12 cellular contexts compared by ENCODE assay signal in the genomic region with DNA sequence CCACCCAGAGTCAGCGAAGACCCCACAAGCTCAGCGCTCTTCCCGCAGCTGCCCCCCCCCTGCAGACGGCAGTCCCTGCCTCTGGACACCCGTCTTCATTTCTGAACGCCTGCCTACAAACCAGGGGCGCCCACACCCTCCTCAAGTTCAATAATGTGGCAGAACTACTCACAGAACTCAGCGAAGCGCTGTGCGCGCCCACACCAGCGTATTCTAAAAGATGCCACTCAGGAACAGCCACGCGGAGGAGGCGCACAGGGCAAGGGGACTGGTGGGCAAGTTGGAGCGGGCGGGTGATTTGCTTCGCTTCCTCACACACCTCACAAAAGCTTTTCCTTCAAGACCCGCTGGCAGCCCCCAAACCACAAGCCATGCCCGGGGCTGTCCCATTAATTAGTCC. TPM values are rescaled to one million over a fixed set of nuclear protein-coding genes. Genes with fewer than 3 reads are reported as not detected.
A peak's percentile ranks its signal among the peaks of the same experiment; 100 is the strongest.
DNase-seq lines count a peak whose midpoint lies in the region; ATAC-seq, FAIRE-seq and TF ChIP-seq lines count a peak whose summit lies in the region.
"Not testable (repeated sequence)": the region's sequence is repeated elsewhere in the genome, so short reads cannot be mapped to it uniquely, and the experiment has no call there.
"Had no signal": no experiment of that assay in that cellular context is flagged by ENCODE, and none has a peak within 500 bp of the region (broad histone marks: within the 10 kb centered on the region; RNA-seq: fewer than 3 reads in every experiment).

No MANE protein-coding gene starts in this region.

- H4K8ac ChIP-seq in H1 (ENCODE audit: extremely low read depth, insufficient read depth, low read length): peak overlapping the region; percentile 98; the same call in 1 of the 2 replicates

- not testable (repeated sequence) for H3K27ac Mint-ChIP-seq in neural crest cell (ENCODE audit: unreplicated experiment)

- peak overlapping the region; percentile 98; the same call in 1 of the 2 replicates for H2BK5ac ChIP-seq in H1 (ENCODE audit: low read depth, low read length)

- not testable (repeated sequence) for TF ChIP-seq RAD21 in H1 (IDR thresholded peaks at IDR 0.05 in 1 of 2, conservative IDR thresholded peaks at IDR 0.05 in 1 of 2; ENCODE audit: low read depth in 2 of 2, low read length in 2 of 2)

- H3K79me1 ChIP-seq in H1 (ENCODE audit: low read depth, low read length): not testable (repeated sequence)

- 4% methylated on average over 20 of the region's 20 CpGs; no CpG with 5 or more reads in 1 of the 2 experiments for WGBS in H1 (ENCODE audit: extremely low coverage in 1 of 2, insufficient coverage in 1 of 2, insufficient read length in 1 of 2, insufficient replicate concordance in 2 of 2, low coverage in 1 of 2, low lambda C conversion rate in 2 of 2, missing lambda C conversion rate in 1 of 2), 2 experiments
- WGBS in gastroesophageal sphincter (ENCODE audit: low coverage in 1 of 2), 2 donors: 0% methylated on average over 6 to 7 of the region's 20 CpGs

- H3K27ac ChIP-seq in ACC112 (ENCODE audit: low read depth, low read length): peak overlapping the region; percentile 21
- H3K27ac ChIP-seq in HUES48 (ENCODE audit: low read depth, low read length): not testable (repeated sequence)
- peak overlapping the region; percentile 91; the same call in 1 of the 2 replicates for H3K27ac ChIP-seq in H1 (ENCODE audit: low read depth, low read length)
- peak overlapping the region in 1 of 4 donors; percentile 64 for H3K27ac ChIP-seq in gastroesophageal sphincter

- TF ChIP-seq EP300 in H1 (IDR thresholded peaks at IDR 0.05; ENCODE audit: borderline replicate concordance in 1 of 2, low read depth in 2 of 2, low read length in 2 of 2); gastroesophageal sphincter (IDR thresholded peaks at IDR 0.05): not testable (repeated sequence)

- peak overlapping the region; percentile 83; the same call in 1 of the 2 replicates for H3K18ac ChIP-seq in H1 (ENCODE audit: extremely low read depth, low read length)

- POLR2A ChIA-PET in H1 (lab: Charles Lee; ENCODE audit: partially characterized antibody): interaction anchor here (0.7 to 3.4 kb wide), 21 partner anchors 8 to 194 kb away, joined by 3 to 26 read pairs (median 5); a partner anchor contains a TSS

- H2BK12ac ChIP-seq in H1 (ENCODE audit: low read depth, low read length): not testable (repeated sequence)

- ATAC-seq in gastroesophageal sphincter: not testable (repeated sequence)

- not testable (repeated sequence) for H3K14ac ChIP-seq in H1 (ENCODE audit: insufficient read length)

- H3K4me3 ChIP-seq in ACC112 (ENCODE audit: low read depth, low read length): peak overlapping the region; percentile 81
- peak overlapping the region; percentile 84 for H3K4me3 ChIP-seq in HUES48 (ENCODE audit: low read depth, low read length)
- peak overlapping the region; percentile 49 for H3K4me3 ChIP-seq in astrocyte of the cerebellum (ENCODE audit: low read depth, low read length)
- H3K4me3 ChIP-seq in H1 (ENCODE audit: extremely low read depth in 1 of 4, insufficient read depth in 2 of 4, low read depth in 3 of 4, low read length in 4 of 4): peak overlapping the region; percentile 87 to 99 (median 97)
- H3K4me3 ChIP-seq in gastroesophageal sphincter: peak overlapping the region; percentile 23 to 60
- peak overlapping the region; percentile 44 for H3K4me3 ChIP-seq in skeletal muscle cell (ENCODE audit: low read depth, low read length)

- H3K4me1 Mint-ChIP-seq in neural crest cell: not testable (repeated sequence)

- H4K91ac ChIP-seq in H1 (replicated peaks; ENCODE audit: insufficient read length, low read length): not testable (repeated sequence)

- peaks cover 32% of the 10 kb centered on the region for H3K36me3 Mint-ChIP-seq in neural crest cell (ENCODE audit: low read depth)

- H3K9me3 ChIP-seq in HUES48 (ENCODE audit: control insufficient read depth, insufficient read depth, low read length); H1 (ENCODE audit: insufficient read depth in 2 of 2, low read depth in 1 of 2, low read length in 1 of 2); gastroesophageal sphincter: not testable (repeated sequence)

- in situ Hi-C loops in astrocyte of the cerebellum (cut with HindIII; ENCODE audit: low sequenced_read_pairs): not testable (repeated sequence)

- peak overlapping the region; percentile 69 for H3K56ac ChIP-seq in H1 (replicated peaks; ENCODE audit: insufficient read length, low read depth, low read length)

- not testable (repeated sequence) for FAIRE-seq in H1 (lab: Jason Lieb, UNC)

- peak overlapping the region; percentile 80 to 96 for H3K4me2 ChIP-seq in H1 (ENCODE audit: insufficient read depth in 1 of 2, low read depth in 2 of 2, low read length in 2 of 2)

- not testable (repeated sequence) for H3K27me3 ChIP-seq in ACC112 (ENCODE audit: insufficient read depth, low read length); HUES48 (ENCODE audit: control insufficient read depth, insufficient read depth, low read length); H1 (replicated peaks in 1 of 4; ENCODE audit: control insufficient read depth in 3 of 4, extremely low read depth in 1 of 4, insufficient read depth in 3 of 4, low read length in 3 of 4)
- peaks cover 12% of the 10 kb centered on the region for H3K27me3 ChIP-seq in gastroesophageal sphincter

- H2BK120ac ChIP-seq in H1 (replicated peaks; ENCODE audit: low read depth, low read length): not testable (repeated sequence)

- not testable (repeated sequence) for H4K20me1 ChIP-seq in H1 (replicated peaks in 1 of 2; ENCODE audit: control insufficient read depth in 1 of 2, insufficient read depth in 2 of 2, low read length in 2 of 2)

- H3K23me2 ChIP-seq in H1 (ENCODE audit: low read depth, low read length): peaks cover 10% of the 10 kb centered on the region; the same call in 1 of the 2 replicates

- peaks cover 21% of the 10 kb centered on the region for H3K79me2 ChIP-seq in ACC112 (ENCODE audit: control insufficient read depth, insufficient read depth, low read length, unreplicated experiment)
- H3K79me2 ChIP-seq in H1 (ENCODE audit: control insufficient read depth in 1 of 2, insufficient read depth in 2 of 2, low read length in 2 of 2): peaks cover 24 to 54% of the 10 kb centered on the region in 2 experiments

- H3K9ac ChIP-seq in HUES48 (ENCODE audit: low read depth, low read length) (peak overlapping the region; percentile 93), H1 (replicated peaks in 1 of 4; ENCODE audit: extremely low read depth in 1 of 4, low read depth in 3 of 4, low read length in 3 of 4) (peak overlapping the region; percentile 88 to 99 (median 95))

- CTCF ChIA-PET in H1 (lab: Charles Lee; ENCODE audit: partially characterized antibody): interaction anchor here (0.8 to 2.8 kb wide), 6 partner anchors 9 to 234 kb away, joined by 3 to 9 read pairs (median 3); no protein-coding TSS in a partner anchor

- peak overlapping the region; percentile 45 for H2AFZ ChIP-seq in ACC112 (ENCODE audit: low read length, unreplicated experiment)
- H2AFZ ChIP-seq in H1 (ENCODE audit: low read length): not testable (repeated sequence)

- peaks cover 15% of the 10 kb centered on the region for H3K9me3 Mint-ChIP-seq in neural crest cell

- not testable (repeated sequence) for TF ChIP-seq POLR2A in H1 (IDR thresholded peaks at IDR 0.05; ENCODE audit: control extremely low read depth in 1 of 2, low read depth in 2 of 2, low read length in 2 of 2); gastroesophageal sphincter (IDR thresholded peaks at IDR 0.05)

- not testable (repeated sequence) for H3K23ac ChIP-seq in H1 (ENCODE audit: insufficient read length)

- H3K36me3 ChIP-seq in ACC112 (ENCODE audit: insufficient read depth, low read length); HUES48 (ENCODE audit: control insufficient read depth, insufficient read depth, low read length); H1 (ENCODE audit: control insufficient read depth in 2 of 4, insufficient read depth in 4 of 4, low read length in 3 of 4); gastroesophageal sphincter: not testable (repeated sequence)

- not testable (repeated sequence) for H2BK15ac ChIP-seq in H1 (ENCODE audit: low read length)

- not testable (repeated sequence) for DNase-seq in astrocyte of the cerebellum (ENCODE audit: low read depth); H1 (ENCODE audit: low read depth in 1 of 2, low spot score in 2 of 2); neural crest cell (ENCODE audit: low read depth, low spot score); skeletal muscle cell (ENCODE audit: low read depth)
- peak; percentile 7 for DNase-seq in iris pigment epithelial cell (ENCODE audit: low read depth)

- H3K27me3 Mint-ChIP-seq in neural crest cell (ENCODE audit: low read depth): not testable (repeated sequence)

- not testable (repeated sequence) for H2AK5ac ChIP-seq in H1 (ENCODE audit: low read depth, low read length)

- H3K4me3 Mint-ChIP-seq in neural crest cell: peak overlapping the region; percentile 93

- not testable (repeated sequence) for H3K4ac ChIP-seq in H1 (replicated peaks; ENCODE audit: insufficient read length, low read depth, low read length)

- H4K5ac ChIP-seq in H1 (ENCODE audit: insufficient read length, low read depth, low read length): not testable (repeated sequence)

- TF ChIP-seq CTCF in astrocyte of the cerebellum (IDR thresholded peaks at IDR 0.05; ENCODE audit: low read depth, low read length, missing control alignments); H1 (IDR thresholded peaks at IDR 0.05; ENCODE audit: control extremely low read depth in 1 of 3, insufficient read depth in 1 of 3, low read depth in 1 of 3, low read length in 3 of 3); gastroesophageal sphincter (IDR thresholded peaks at IDR 0.05); neural crest cell (conservative IDR thresholded peaks at IDR 0.05): not testable (repeated sequence)

- not testable (repeated sequence) for H3K4me1 ChIP-seq in ACC112 (ENCODE audit: control insufficient read depth, insufficient read depth, low read length, unreplicated experiment); HUES48 (ENCODE audit: control insufficient read depth, insufficient read depth, low read length); H1 (replicated peaks in 1 of 4; ENCODE audit: control insufficient read depth in 3 of 4, insufficient read depth in 4 of 4, low read length in 3 of 4)
- H3K4me1 ChIP-seq in gastroesophageal sphincter: peaks cover 0 to 18% (median 0%) of the 10 kb centered on the region in 3 donors

- not testable (repeated sequence) for H2BK20ac ChIP-seq in H1 (ENCODE audit: low read length)

RNA-seq across cellular contexts. Expression of a gene that starts 0.8 kb away (rescaled TPM):
- 33.3 and 35.7 TPM in 2 replicates for total RNA-seq in H1 (2021; fragmentation: NEBNext Ultra II Directional; extraction: Animal tissue kit (Norgen Biotek cat#: 25700))
- 1.3 and 1.9 TPM in 2 replicates for polyA plus RNA-seq in H1 (2011; rRNA removed)
- 4.3 TPM for polyA plus RNA-seq in H1 (2011; cell fraction: cytosol; rRNA removed)
- polyA plus RNA-seq in H1 (2011; cell fraction: nucleus; rRNA removed): 4.8 TPM
- 5.3 to 13.0 TPM (median 6.7 TPM) in 4 replicates for polyA plus RNA-seq in H1 (2012, experiment 1 of 2)
- 0.52 TPM for polyA plus RNA-seq in H1 (2012, experiment 2 of 2)
- polyA plus RNA-seq in H1 (2013, experiment 1 of 2): 18.2 TPM
- 16.7 TPM for polyA plus RNA-seq in H1 (2013, experiment 2 of 2)
- polyA minus RNA-seq in H1 (2011; rRNA and poly(A)+ RNA removed): 12.1 and 25.8 TPM in 2 replicates
- 16.1 TPM for polyA minus RNA-seq in H1 (2011; cell fraction: cytosol; rRNA and poly(A)+ RNA removed)
- 53.2 TPM for polyA minus RNA-seq in H1 (2011; cell fraction: nucleus; rRNA and poly(A)+ RNA removed)
- total RNA-seq in gastroesophageal sphincter (under 1 TPM in 2 of 4 donors, not detected in 2; 0.31 to 0.54 TPM), neural crest cell (4.0 and 5.1 TPM in 2 replicates)
- total RNA-seq: activated CD4-positive, alpha-beta T cell treated with anti-CD3 and anti-CD28 coated beads, Interleukin-2, amount 10 ng/mL, durations not matched to agents 7 days and 5 days; activated naive CD4-positive, alpha-beta T cell treated with anti-CD3 and anti-CD28 coated beads, Interleukin-2, amount 50 U/mL, for 72 hours; Calu3; Peyer's patch had no signal

RNA-seq across cellular contexts. Expression of a gene that starts 33.1 kb away (rescaled TPM):
- total RNA-seq in H1 (2021; fragmentation: NEBNext Ultra II Directional; extraction: Animal tissue kit (Norgen Biotek cat#: 25700)): 45.9 and 50.8 TPM in 2 replicates
- polyA plus RNA-seq in H1 (2011; rRNA removed): 5.0 and 8.5 TPM in 2 replicates
- polyA plus RNA-seq in H1 (2011; cell fraction: cytosol; rRNA removed): 10.1 TPM
- 15.0 TPM for polyA plus RNA-seq in H1 (2011; cell fraction: nucleus; rRNA removed)
- 9.4 to 26.8 TPM (median 15.3 TPM) in 4 replicates for polyA plus RNA-seq in H1 (2012, experiment 1 of 2)
- 1.6 TPM for polyA plus RNA-seq in H1 (2012, experiment 2 of 2)
- 30.8 TPM for polyA plus RNA-seq in H1 (2013, experiment 1 of 2)
- polyA plus RNA-seq in H1 (2013, experiment 2 of 2): 27.7 TPM
- polyA minus RNA-seq in H1 (2011; rRNA and poly(A)+ RNA removed): 38.2 and 46.9 TPM in 2 replicates
- 20.7 TPM for polyA minus RNA-seq in H1 (2011; cell fraction: cytosol; rRNA and poly(A)+ RNA removed)
- polyA minus RNA-seq in H1 (2011; cell fraction: nucleus; rRNA and poly(A)+ RNA removed): 99.1 TPM
- total RNA-seq in gastroesophageal sphincter (10 to 100 TPM; 12.6 to 30.4 (median 18.8) TPM), neural crest cell (36.3 and 36.5 TPM in 2 replicates)

Comparison
In these comparisons a context has a peak if more than half of its experiments do, and no peak if none do; other contexts are left out.
1. H3K4me3 ChIP-seq: peak in every context shown above with its lines; median percentile 97 in H1; 84 in HUES48; 81 in ACC112; 49 in astrocyte of the cerebellum; 44 in skeletal muscle cell; 42 in gastroesophageal sphincter.